In genomic region chr4:1871471-1872021, GRCh38 we compare ENCODE assay signal across 8 cellular contexts. TPM values are rescaled to one million over a fixed set of nuclear protein-coding genes. Genes with fewer than 3 reads are reported as not detected.
A peak's percentile ranks its signal among the peaks of the same experiment; 100 is the strongest.
DNase-seq lines count a peak whose midpoint lies in the region; ATAC-seq and TF ChIP-seq lines count a peak whose summit lies in the region.

No MANE protein-coding gene starts in this region.

- H3K4me3 ChIP-seq in AG10803 (ENCODE audit: low read length) = peak overlapping the region; percentile 72
- H3K4me3 ChIP-seq in adrenal gland = peak overlapping the region in 3 of 4 donors; percentile 7 to 99 (median 73)
- peak overlapping the region; percentile 98; the same call in 1 of the 2 replicates for H3K4me3 ChIP-seq in iPS-20b (ENCODE audit: low read length)
- H3K4me3 ChIP-seq in suprapubic skin = peak overlapping the region; percentile 91

- intact Hi-C loops in adrenal gland (cut with DNase I) = no loop called here

- H3K27ac ChIP-seq in adrenal gland = peak overlapping the region; percentile 48 to 96 (median 75)
- no peak overlapping the region for H3K27ac ChIP-seq in iPS-20b (ENCODE audit: low read length)
- peak overlapping the region; percentile 75 for H3K27ac ChIP-seq in suprapubic skin

- DNase-seq in AG10803 (ENCODE audit: low read depth) = peak; percentile 18
- peak in 3 of 7 donors; percentile 26 to 53 (median 32) for DNase-seq in adrenal gland
- peak in 1 of 2 donors; percentile 76 for DNase-seq in suprapubic skin (ENCODE audit: low spot score in 2 of 2)
- no peak for DNase-seq in stimulated activated CD4-positive, alpha-beta T cell treated with anti-CD3 and anti-CD28 coated beads, Interleukin-15, amount 100 ng/mL, for 24 hours

- no peak for TF ChIP-seq POLR2A in adrenal gland (IDR thresholded peaks at IDR 0.05)
- TF ChIP-seq POLR2A in suprapubic skin (IDR thresholded peaks at IDR 0.05) = no peak

- H3K36me3 ChIP-seq in adrenal gland (replicated peaks in 1 of 2) = no peaks in the 10 kb centered on the region
- no peaks in the 10 kb centered on the region for H3K36me3 ChIP-seq in iPS-20b (ENCODE audit: insufficient read depth, low read depth, low read length)
- no peaks in the 10 kb centered on the region for H3K36me3 ChIP-seq in suprapubic skin

- H3K9me3 ChIP-seq in adrenal gland (replicated peaks in 1 of 3) (no peaks in the 10 kb centered on the region), iPS-20b (ENCODE audit: insufficient read depth, low read depth, low read length) (no peaks in the 10 kb centered on the region), suprapubic skin (no peaks in the 10 kb centered on the region)

- H3K27me3 ChIP-seq in adrenal gland (no peaks in the 10 kb centered on the region), iPS-20b (ENCODE audit: insufficient read depth, low read length) (peaks cover 44% of the 10 kb centered on the region), suprapubic skin (no peaks in the 10 kb centered on the region)

- no peak for TF ChIP-seq CTCF in AG10803 (conservative IDR thresholded peaks at IDR 0.05; ENCODE audit: low read length)
- TF ChIP-seq CTCF in adrenal gland (IDR thresholded peaks at IDR 0.05) = no peak
- TF ChIP-seq CTCF in suprapubic skin (IDR thresholded peaks at IDR 0.05) = no peak

- peak; percentile 22 for ATAC-seq in GM18909 (IDR thresholded peaks at IDR 0.05; ENCODE audit: poor library complexity, unreplicated experiment)
- ATAC-seq in HG03108 (IDR thresholded peaks at IDR 0.05; ENCODE audit: unreplicated experiment) = peak; percentile 5
- no peak for ATAC-seq in GM19463 (IDR thresholded peaks at IDR 0.05; ENCODE audit: unreplicated experiment)

- WGBS in adrenal gland, 4 donors = 0 to 1% (median 1%) methylated on average over 29 to 77 of the region's 79 CpGs; no CpG with 5 or more reads in 1 of the 4 donors
- no CpG with 5 or more reads among the region's 79 CpGs for WGBS in suprapubic skin

- H3K4me1 ChIP-seq in adrenal gland (replicated peaks in 1 of 2) = peaks cover 7 to 25% of the 10 kb centered on the region in 2 donors
- peaks cover 11% of the 10 kb centered on the region for H3K4me1 ChIP-seq in iPS-20b (ENCODE audit: insufficient read depth, low read length)
- H3K4me1 ChIP-seq in suprapubic skin = peaks cover 21% of the 10 kb centered on the region

- TF ChIP-seq EP300 in suprapubic skin (IDR thresholded peaks at IDR 0.05) = no peak

- peak overlapping the region; percentile 94; the same call in 1 of the 2 replicates for H3K9ac ChIP-seq in iPS-20b (ENCODE audit: low read depth, low read length)

RNA-seq across cellular contexts. Expression of gene NSD2, which starts 0.4 kb away (rescaled TPM):
- 100 to 1,000 TPM in 1 of 8 donors, 10 to 100 TPM in 7; 19.5 to 187 (median 28.4) TPM for total RNA-seq in adrenal gland
- polyA plus RNA-seq in adrenal gland = 10 to 100 TPM; 11.1 to 21.1 (median 17.6) TPM
- total RNA-seq in suprapubic skin = 10 to 100 TPM; 25.3 to 46.7 (median 27.4) TPM

RNA-seq across cellular contexts. Expression of gene LETM1, which starts 15.6 kb away (rescaled TPM):
- total RNA-seq in adrenal gland (100 to 1,000 TPM in 1 of 8 donors, 10 to 100 TPM in 7; 27.0 to 117 (median 41.1) TPM), suprapubic skin (10 to 100 TPM; 64.0 to 73.5 (median 65.2) TPM)
- 10 to 100 TPM; 20.8 to 36.0 (median 21.3) TPM for polyA plus RNA-seq in adrenal gland
